In the genomic region with DNA sequence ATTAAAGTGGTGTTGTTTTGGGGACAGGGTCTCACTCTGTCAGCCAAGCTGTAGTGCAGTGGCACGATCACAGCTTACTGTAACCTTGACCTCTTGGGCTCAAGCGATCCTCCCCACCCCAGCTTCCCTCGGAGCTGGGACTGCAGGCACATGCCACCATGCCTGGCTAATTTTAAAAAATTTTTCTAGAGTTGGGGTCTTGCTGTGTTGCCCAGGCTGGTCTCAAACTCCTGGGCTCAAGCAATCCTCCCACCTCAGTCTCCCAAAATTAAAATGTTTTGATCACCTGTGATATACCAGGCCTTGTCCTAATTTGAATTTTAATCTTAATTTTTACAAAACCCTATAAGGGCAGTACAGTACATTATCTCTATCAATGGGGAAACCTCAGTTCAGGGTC, we compare ENCODE assay signal across 29 cellular contexts. TPM values are rescaled to one million over a fixed set of nuclear protein-coding genes. Genes with fewer than 3 reads are reported as not detected.
A peak's percentile ranks its signal among the peaks of the same experiment; 100 is the strongest.
DNase-seq lines count a peak whose midpoint lies in the region; ATAC-seq, FAIRE-seq and TF ChIP-seq lines count a peak whose summit lies in the region.
"Had no signal": no experiment of that assay in that cellular context is flagged by ENCODE, and none has a peak within 500 bp of the region (broad histone marks: within the 10 kb centered on the region; RNA-seq: fewer than 3 reads in every experiment).

No MANE protein-coding gene starts in this region.

- DNase-seq in HepG2 (ENCODE audit: low spot score) (no peak), right lobe of liver (no peak), WTC11 (ENCODE audit: low spot score) (no peak), GM10248 (ENCODE audit: extremely low spot score) (no peak), left lung (no peak), WERI-Rb-1 (no peak)
- DNase-seq in stimulated activated effector memory CD8-positive, alpha-beta T cell treated with anti-CD3 and anti-CD28 coated beads, Interleukin-12 subunit alpha, Interleukin-12 subunit beta, amount 100 ng/mL, for 72 hours (ENCODE audit: low spot score in 2 of 2): no peak
- DNase-seq: 8988T; ACHN; BE2C; C1 segment of cervical spinal cord; CD4-positive, alpha-beta memory T cell; CD8-positive, alpha-beta memory T cell; COR-L47; DMS 273 treated with DMSO at 0.1 percent for 48 hours; DMS153; DMS53; DMS79; DND-41; EL; GF-D8 had no signal

- TF ChIP-seq EP300 in HepG2 (IDR thresholded peaks at IDR 0.05; ENCODE audit: low read depth in 2 of 2, low read length in 2 of 2): no peak
- TF ChIP-seq EP300 in HepG2 (CRISPR knock-in tag; IDR thresholded peaks at IDR 0.05; ENCODE audit: borderline replicate concordance): no peak

- no peak for TF ChIP-seq CTCF in HepG2 (CRISPR knock-in tag; IDR thresholded peaks at IDR 0.05)
- TF ChIP-seq CTCF in right lobe of liver (IDR thresholded peaks at IDR 0.05): no peak
- TF ChIP-seq CTCF in WTC11 (IDR thresholded peaks at IDR 0.05): no peak
- no peak for TF ChIP-seq CTCF in GM10248 (IDR thresholded peaks at IDR 0.05; ENCODE audit: control extremely low read depth, extremely low read depth, low read depth, missing control alignments)
- no peak for TF ChIP-seq CTCF in left lung (IDR thresholded peaks at IDR 0.05)
- TF ChIP-seq CTCF in WERI-Rb-1 (IDR thresholded peaks at IDR 0.05; ENCODE audit: low read depth, low read length): no peak

- in situ Hi-C loops in HepG2 (cut with HindIII; ENCODE audit: extremely low pct_ligation_motif_present, low pct_unique_long_range_greater_than_20kb): loop anchor here (10.0 kb wide), 1 partner anchor 258 kb away; no protein-coding TSS in a partner anchor

- H3K9me3 ChIP-seq in HepG2 (ENCODE audit: low read length): no peaks in the 10 kb centered on the region
- no peaks in the 10 kb centered on the region for H3K9me3 ChIP-seq in right lobe of liver
- no peaks in the 10 kb centered on the region for H3K9me3 ChIP-seq in thymus (ENCODE audit: control insufficient read depth)
- H3K9me3 ChIP-seq in left lung: no peaks in the 10 kb centered on the region
- no peaks in the 10 kb centered on the region for H3K9me3 ChIP-seq in WERI-Rb-1 (ENCODE audit: severe bottlenecking)
- H3K9me3 ChIP-seq: BE2C, BLaER1 had no signal

- H3K27me3 Mint-ChIP-seq in WTC11 (ENCODE audit: low read depth): no peaks in the 10 kb centered on the region
- H3K27me3 Mint-ChIP-seq: CD4-positive, alpha-beta memory T cell; CD4-positive, CD25-positive, alpha-beta regulatory T cell; CD8-positive, alpha-beta memory T cell had no signal

- FAIRE-seq in HepG2 (lab: Jason Lieb, UNC): no peak
- FAIRE-seq: A204.1, G401.6, GM12878, GM12892 had no signal

- H3K4me1 ChIP-seq in HepG2 (ENCODE audit: insufficient read depth, low read length) (peaks cover 5% of the 10 kb centered on the region; the same call in 1 of the 2 replicates), right lobe of liver (peaks cover 0 to 16% (median 8%) of the 10 kb centered on the region in 4 donors), thymus (ENCODE audit: control insufficient read depth, insufficient read depth, low read length) (peaks cover 12% of the 10 kb centered on the region), left lung (no peaks in the 10 kb centered on the region)
- H3K4me1 ChIP-seq: BE2C, BLaER1 had no signal

- 0 out of 2 replicates have a peak, but pooled peaks cover under 1% of the 10 kb centered on the region for H3K9me3 Mint-ChIP-seq in WTC11
- no peaks in the 10 kb centered on the region for H3K9me3 Mint-ChIP-seq in stimulated activated effector memory CD8-positive, alpha-beta T cell treated with anti-CD3 and anti-CD28 coated beads, Interleukin-12 subunit alpha, Interleukin-12 subunit beta, amount 100 ng/mL, for 72 hours
- H3K9me3 Mint-ChIP-seq: CD14-positive monocyte; CD4-positive, alpha-beta memory T cell; CD8-positive, alpha-beta memory T cell had no signal

- no peaks in the 10 kb centered on the region for H4K20me1 ChIP-seq in HepG2 (ENCODE audit: insufficient read depth, low read length)
- H4K20me1 ChIP-seq: BLaER1 had no signal

- no peaks in the 10 kb centered on the region for H3K79me2 ChIP-seq in HepG2 (ENCODE audit: insufficient read depth, low read length)

- no TSS peak for BruUV-seq in HepG2 (replicated peaks; lab: Mats Ljungman, UMichigan)

- intact Hi-C loops in HepG2 (cut with micrococcal nuclease; ENCODE audit: unreplicated experiment): loop anchor here (10.0 kb wide), 2 partner anchors 168 to 198 kb away; a partner anchor contains a TSS
- intact Hi-C loops in right lobe of liver (cut with DNase I): loop anchor here (5.0 to 10.0 kb wide), 2 partner anchors 108 to 110 kb away; no protein-coding TSS in a partner anchor
- intact Hi-C loops in left lung (cut with DNase I): loop anchor here in 1 of 2 donors (5.0 kb wide), 1 partner anchor 110 kb away; no protein-coding TSS in a partner anchor

- no peak overlapping the region for H2AFZ ChIP-seq in HepG2 (ENCODE audit: low read length)

- POLR2A ChIA-PET in HepG2 (lab: Yijun Ruan, JAX) (interaction anchor here (1.5 kb wide), 1 partner anchor 27 kb away, joined by 3 read pairs; no protein-coding TSS in a partner anchor), WTC11 (lab: Charles Lee) (no interaction called here), GM10248 (lab: Yijun Ruan, JAX) (no interaction called here)

- H3K36me3 Mint-ChIP-seq in WTC11: peaks cover 4% of the 10 kb centered on the region
- H3K36me3 Mint-ChIP-seq in stimulated activated effector memory CD8-positive, alpha-beta T cell treated with anti-CD3 and anti-CD28 coated beads, Interleukin-12 subunit alpha, Interleukin-12 subunit beta, amount 100 ng/mL, for 72 hours: peaks cover 11% of the 10 kb centered on the region

- no peaks in the 10 kb centered on the region for H3K36me3 ChIP-seq in HepG2 (replicated peaks in 1 of 2; ENCODE audit: control insufficient read depth in 1 of 2, insufficient read depth in 2 of 2, low read length in 2 of 2)
- H3K36me3 ChIP-seq in right lobe of liver: peaks cover 0 to 9% (median 0%) of the 10 kb centered on the region in 4 donors
- no peaks in the 10 kb centered on the region for H3K36me3 ChIP-seq in thymus (ENCODE audit: control insufficient read depth, insufficient read depth)
- H3K36me3 ChIP-seq in left lung: no peaks in the 10 kb centered on the region
- H3K36me3 ChIP-seq in WERI-Rb-1: no peaks in the 10 kb centered on the region; the same call in 1 of the 2 replicates
- H3K36me3 ChIP-seq: BE2C had no signal

- H3K27ac ChIP-seq in HepG2 (ENCODE audit: extremely low read length, insufficient read depth, low read length) (no peak overlapping the region), right lobe of liver (no peak overlapping the region), thymus (ENCODE audit: low read depth) (peak overlapping the region; percentile 65), left lung (no peak overlapping the region), WERI-Rb-1 (no peak overlapping the region)
- H3K27ac ChIP-seq: BLaER1 had no signal

- H3K4me3 ChIP-seq in HepG2 (replicated peaks in 1 of 3; ENCODE audit: insufficient read depth in 1 of 3, low read depth in 2 of 3, low read length in 3 of 3): no peak overlapping the region
- no peak overlapping the region for H3K4me3 ChIP-seq in right lobe of liver
- H3K4me3 ChIP-seq in thymus (ENCODE audit: low read length): no peak overlapping the region
- no peak overlapping the region for H3K4me3 ChIP-seq in left lung
- H3K4me3 ChIP-seq in WERI-Rb-1 (ENCODE audit: low read depth, low read length): no peak overlapping the region
- H3K4me3 ChIP-seq: BLaER1, GM12878 had no signal

- no peak overlapping the region for H3K27ac Mint-ChIP-seq in WTC11
- peak overlapping the region; percentile 32 for H3K27ac Mint-ChIP-seq in stimulated activated effector memory CD8-positive, alpha-beta T cell treated with anti-CD3 and anti-CD28 coated beads, Interleukin-12 subunit alpha, Interleukin-12 subunit beta, amount 100 ng/mL, for 72 hours
- H3K27ac Mint-ChIP-seq: CD14-positive monocyte had no signal

- no peak overlapping the region for H3K4me2 ChIP-seq in HepG2 (ENCODE audit: low read depth, low read length)
- H3K4me2 ChIP-seq: BLaER1 had no signal

- TF ChIP-seq POLR2A in HepG2 (IDR thresholded peaks at IDR 0.05; ENCODE audit: insufficient read depth in 1 of 2, low read depth in 2 of 2, low read length in 2 of 2) (no peak), right lobe of liver (IDR thresholded peaks at IDR 0.05) (no peak)

- peaks cover 12% of the 10 kb centered on the region for H3K4me1 Mint-ChIP-seq in WTC11
- peaks cover 28% of the 10 kb centered on the region for H3K4me1 Mint-ChIP-seq in stimulated activated effector memory CD8-positive, alpha-beta T cell treated with anti-CD3 and anti-CD28 coated beads, Interleukin-12 subunit alpha, Interleukin-12 subunit beta, amount 100 ng/mL, for 72 hours
- H3K4me1 Mint-ChIP-seq: CD14-positive monocyte had no signal

- ATAC-seq in HepG2 (no peak), right lobe of liver (no peak), WTC11 (no peak), left lung (no peak)
- ATAC-seq in stimulated activated effector memory CD8-positive, alpha-beta T cell treated with anti-CD3 and anti-CD28 coated beads, Interleukin-12 subunit alpha, Interleukin-12 subunit beta, amount 100 ng/mL, for 72 hours: no peak
- ATAC-seq: GM12878 had no signal

- 61% methylated on average over 3 of the region's 3 CpGs for WGBS in HepG2 (ENCODE audit: low lambda C conversion rate)
- 42% methylated on average over 3 of the region's 3 CpGs for WGBS in right lobe of liver (ENCODE audit: insufficient coverage, low coverage, low lambda C conversion rate, missing lambda C conversion rate)
- WGBS in thymus: 97% methylated on average over 3 of the region's 3 CpGs

- no peak for TF ChIP-seq RAD21 in HepG2 (CRISPR knock-in tag; IDR thresholded peaks at IDR 0.05)

- H3K27me3 ChIP-seq in HepG2 (ENCODE audit: control insufficient read depth in 1 of 2, insufficient read depth in 2 of 2, low read length in 2 of 2) (no peaks in the 10 kb centered on the region), right lobe of liver (no peaks in the 10 kb centered on the region), thymus (ENCODE audit: control insufficient read depth, insufficient read depth) (no peaks in the 10 kb centered on the region), left lung (no peaks in the 10 kb centered on the region), WERI-Rb-1 (ENCODE audit: insufficient read depth, low read depth, severe bottlenecking) (no peaks in the 10 kb centered on the region)
- H3K27me3 ChIP-seq: BE2C, BLaER1 had no signal

- H3K4me3 Mint-ChIP-seq in WTC11: no peak overlapping the region
- H3K4me3 Mint-ChIP-seq in stimulated activated effector memory CD8-positive, alpha-beta T cell treated with anti-CD3 and anti-CD28 coated beads, Interleukin-12 subunit alpha, Interleukin-12 subunit beta, amount 100 ng/mL, for 72 hours: no peak overlapping the region
- H3K4me3 Mint-ChIP-seq: CD14-positive monocyte; CD4-positive, alpha-beta memory T cell; CD4-positive, CD25-positive, alpha-beta regulatory T cell; CD8-positive, alpha-beta memory T cell had no signal

- CTCF ChIA-PET in HepG2 (lab: Yijun Ruan, JAX; ENCODE audit: low intra/inter-chr PET ratio, low total read pairs) (interaction anchor here (1.1 to 1.4 kb wide), 2 partner anchors 109 to 112 kb away, joined by 3 to 7 read pairs; no protein-coding TSS in a partner anchor), WTC11 (lab: Charles Lee) (no interaction called here), GM10248 (lab: Yijun Ruan, JAX) (interaction anchor here (1.5 kb wide), 2 partner anchors 26 to 112 kb away, joined by 3 to 6 read pairs; a partner anchor contains a TSS)

- H3K9ac ChIP-seq in HepG2 (ENCODE audit: insufficient read depth, low read depth, low read length): no peak overlapping the region
- H3K9ac ChIP-seq: BLaER1 had no signal

RNA-seq across cellular contexts. Expression of a gene that starts 25.5 kb away (rescaled TPM):
- 31.5 and 50.9 TPM in 2 replicates for total RNA-seq in HepG2 (2016; rRNA removed; fragmentation: Illumina TruSeq; extraction: Trizol)
- 6.6 and 8.6 TPM in 2 replicates for total RNA-seq in HepG2 (2016; cell fraction: cytosol; rRNA removed; fragmentation: Illumina TruSeq; extraction: Trizol; ENCODE audit: low read depth)
- total RNA-seq in HepG2 (2016; cell fraction: insoluble cytoplasmic fraction; rRNA removed; fragmentation: Illumina TruSeq; extraction: Trizol): 33.5 and 52.4 TPM in 2 replicates
- total RNA-seq in HepG2 (2016; cell fraction: membrane; rRNA removed; fragmentation: Illumina TruSeq; extraction: Trizol): 15.3 and 16.7 TPM in 2 replicates
- total RNA-seq in HepG2 (2016; cell fraction: nucleus; rRNA removed; fragmentation: Illumina TruSeq; extraction: Trizol): 8.2 and 8.5 TPM in 2 replicates
- 37.5 and 45.1 TPM in 2 replicates for polyA plus RNA-seq in HepG2 (2011; rRNA removed)
- polyA plus RNA-seq in HepG2 (2011; cell fraction: cytosol; rRNA removed): 15.1 and 22.8 TPM in 2 replicates
- 6.6 and 7.0 TPM in 2 replicates for polyA plus RNA-seq in HepG2 (2011; cell fraction: nucleus; rRNA removed)
- 33.4 and 56.4 TPM in 2 replicates for polyA plus RNA-seq in HepG2 (2012)
- polyA plus RNA-seq in HepG2 (2016; cell fraction: cytosol; fragmentation: Illumina TruSeq; extraction: Trizol; ENCODE audit: low read depth): 13.4 and 16.5 TPM in 2 replicates
- 53.6 and 58.5 TPM in 2 replicates for polyA plus RNA-seq in HepG2 (2016; cell fraction: insoluble cytoplasmic fraction; fragmentation: Illumina TruSeq; extraction: Trizol; ENCODE audit: low read depth)
- 16.5 and 18.7 TPM in 2 replicates for polyA plus RNA-seq in HepG2 (2016; cell fraction: membrane; fragmentation: Illumina TruSeq; extraction: Trizol; ENCODE audit: low read depth)
- 21.0 and 21.1 TPM in 2 replicates for polyA plus RNA-seq in HepG2 (2016; cell fraction: nucleus; fragmentation: Illumina TruSeq; extraction: Trizol; ENCODE audit: insufficient read depth, low read depth)
- polyA minus RNA-seq in HepG2 (2011; rRNA and poly(A)+ RNA removed; ENCODE audit: low replicate concordance): 3.0 and 5.1 TPM in 2 replicates
- polyA minus RNA-seq in HepG2 (2011; cell fraction: cytosol; rRNA and poly(A)+ RNA removed): 6.4 and 9.3 TPM in 2 replicates
- 4.5 and 6.3 TPM in 2 replicates for polyA minus RNA-seq in HepG2 (2011; cell fraction: nucleus; rRNA and poly(A)+ RNA removed)
- total RNA-seq in right lobe of liver: 10 to 100 TPM; 14.0 to 53.6 (median 43.4) TPM
- 54.0 to 64.0 TPM (median 62.8 TPM) in 3 replicates for total RNA-seq in WTC11 (2021)
- 29.4 TPM for polyA plus RNA-seq in thymus
- total RNA-seq in left lung: 10 to 100 TPM; 23.6 to 24.4 TPM

RNA-seq across cellular contexts. Expression of a gene that starts 25.7 kb away (rescaled TPM):
- total RNA-seq in HepG2 (2016; rRNA removed; fragmentation: Illumina TruSeq; extraction: Trizol): 42.6 and 73.1 TPM in 2 replicates
- total RNA-seq in HepG2 (2016; cell fraction: cytosol; rRNA removed; fragmentation: Illumina TruSeq; extraction: Trizol; ENCODE audit: low read depth): 10.2 and 10.8 TPM in 2 replicates
- 42.3 and 70.9 TPM in 2 replicates for total RNA-seq in HepG2 (2016; cell fraction: insoluble cytoplasmic fraction; rRNA removed; fragmentation: Illumina TruSeq; extraction: Trizol)
- 31.3 and 32.0 TPM in 2 replicates for total RNA-seq in HepG2 (2016; cell fraction: membrane; rRNA removed; fragmentation: Illumina TruSeq; extraction: Trizol)
- 42.3 and 44.0 TPM in 2 replicates for total RNA-seq in HepG2 (2016; cell fraction: nucleus; rRNA removed; fragmentation: Illumina TruSeq; extraction: Trizol)
- polyA plus RNA-seq in HepG2 (2011; rRNA removed): 28.5 and 30.5 TPM in 2 replicates
- 15.3 and 20.6 TPM in 2 replicates for polyA plus RNA-seq in HepG2 (2011; cell fraction: cytosol; rRNA removed)
- 22.8 and 29.8 TPM in 2 replicates for polyA plus RNA-seq in HepG2 (2011; cell fraction: nucleus; rRNA removed)
- polyA plus RNA-seq in HepG2 (2012): 41.8 and 51.0 TPM in 2 replicates
- polyA plus RNA-seq in HepG2 (2016; cell fraction: cytosol; fragmentation: Illumina TruSeq; extraction: Trizol; ENCODE audit: low read depth): 10.0 and 11.4 TPM in 2 replicates
- polyA plus RNA-seq in HepG2 (2016; cell fraction: insoluble cytoplasmic fraction; fragmentation: Illumina TruSeq; extraction: Trizol; ENCODE audit: low read depth): 109 and 114 TPM in 2 replicates
- polyA plus RNA-seq in HepG2 (2016; cell fraction: membrane; fragmentation: Illumina TruSeq; extraction: Trizol; ENCODE audit: low read depth): 29.1 and 29.5 TPM in 2 replicates
- polyA plus RNA-seq in HepG2 (2016; cell fraction: nucleus; fragmentation: Illumina TruSeq; extraction: Trizol; ENCODE audit: insufficient read depth, low read depth): 64.6 and 67.4 TPM in 2 replicates
- 12.8 and 18.3 TPM in 2 replicates for polyA minus RNA-seq in HepG2 (2011; rRNA and poly(A)+ RNA removed; ENCODE audit: low replicate concordance)
- polyA minus RNA-seq in HepG2 (2011; cell fraction: cytosol; rRNA and poly(A)+ RNA removed): 12.9 and 13.3 TPM in 2 replicates
- polyA minus RNA-seq in HepG2 (2011; cell fraction: nucleus; rRNA and poly(A)+ RNA removed): 50.3 and 64.9 TPM in 2 replicates
- total RNA-seq in right lobe of liver: 10 to 100 TPM; 20.4 to 33.2 (median 24.0) TPM
- total RNA-seq in WTC11 (2021): 43.5 to 49.1 TPM (median 45.8 TPM) in 3 replicates
- 69.9 TPM for polyA plus RNA-seq in thymus
- 10 to 100 TPM; 33.9 to 49.0 TPM for total RNA-seq in left lung

RNA-seq across cellular contexts. Expression of a gene that starts 26.5 kb away (rescaled TPM):
- total RNA-seq in HepG2 (2016; rRNA removed; fragmentation: Illumina TruSeq; extraction: Trizol) (90.4 and 135 TPM in 2 replicates), right lobe of liver (10 to 100 TPM; 31.1 to 58.3 (median 48.7) TPM), WTC11 (2021) (74.3 to 86.4 TPM (median 75.9 TPM) in 3 replicates), left lung (100 to 1,000 TPM; 132 to 144 TPM)
- 24.8 and 26.7 TPM in 2 replicates for total RNA-seq in HepG2 (2016; cell fraction: cytosol; rRNA removed; fragmentation: Illumina TruSeq; extraction: Trizol; ENCODE audit: low read depth)
- total RNA-seq in HepG2 (2016; cell fraction: insoluble cytoplasmic fraction; rRNA removed; fragmentation: Illumina TruSeq; extraction: Trizol): 89.3 and 123 TPM in 2 replicates
- total RNA-seq in HepG2 (2016; cell fraction: membrane; rRNA removed; fragmentation: Illumina TruSeq; extraction: Trizol): 130 and 133 TPM in 2 replicates
- 66.3 and 75.0 TPM in 2 replicates for total RNA-seq in HepG2 (2016; cell fraction: nucleus; rRNA removed; fragmentation: Illumina TruSeq; extraction: Trizol)
- polyA plus RNA-seq in HepG2 (2011; rRNA removed) (54.8 and 55.6 TPM in 2 replicates), thymus (178 TPM)
- 18.8 and 39.1 TPM in 2 replicates for polyA plus RNA-seq in HepG2 (2011; cell fraction: cytosol; rRNA removed)
- 24.8 and 28.1 TPM in 2 replicates for polyA plus RNA-seq in HepG2 (2011; cell fraction: nucleus; rRNA removed)
- polyA plus RNA-seq in HepG2 (2012): 49.0 and 57.3 TPM in 2 replicates
- polyA plus RNA-seq in HepG2 (2016; cell fraction: cytosol; fragmentation: Illumina TruSeq; extraction: Trizol; ENCODE audit: low read depth): 13.5 and 14.0 TPM in 2 replicates
- polyA plus RNA-seq in HepG2 (2016; cell fraction: insoluble cytoplasmic fraction; fragmentation: Illumina TruSeq; extraction: Trizol; ENCODE audit: low read depth): 91.3 and 99.8 TPM in 2 replicates
- polyA plus RNA-seq in HepG2 (2016; cell fraction: membrane; fragmentation: Illumina TruSeq; extraction: Trizol; ENCODE audit: low read depth): 58.3 and 65.2 TPM in 2 replicates
- polyA plus RNA-seq in HepG2 (2016; cell fraction: nucleus; fragmentation: Illumina TruSeq; extraction: Trizol; ENCODE audit: insufficient read depth, low read depth): 80.5 and 88.9 TPM in 2 replicates
- 48.0 and 61.4 TPM in 2 replicates for polyA minus RNA-seq in HepG2 (2011; rRNA and poly(A)+ RNA removed; ENCODE audit: low replicate concordance)
- 47.3 and 69.6 TPM in 2 replicates for polyA minus RNA-seq in HepG2 (2011; cell fraction: cytosol; rRNA and poly(A)+ RNA removed)
- 76.8 and 83.0 TPM in 2 replicates for polyA minus RNA-seq in HepG2 (2011; cell fraction: nucleus; rRNA and poly(A)+ RNA removed)

RNA-seq across cellular contexts. Expression of a gene that starts 46.4 kb away (rescaled TPM):
- total RNA-seq in HepG2 (2016; rRNA removed; fragmentation: Illumina TruSeq; extraction: Trizol) (not detected in 2 replicates), right lobe of liver (under 1 TPM in 1 of 6 experiments, not detected in 5; 0.02 TPM), WTC11 (2021) (0.41 to 0.81 TPM (median 0.50 TPM) in 3 replicates), left lung (1 to 10 TPM in 1 of 2 donors, under 1 TPM in 1; 0.96 to 1.5 TPM)
- total RNA-seq in HepG2 (2016; cell fraction: cytosol; rRNA removed; fragmentation: Illumina TruSeq; extraction: Trizol; ENCODE audit: low read depth): not detected in 2 replicates
- 0.02 TPM in 1 of 2 replicates, not detected in the other for total RNA-seq in HepG2 (2016; cell fraction: insoluble cytoplasmic fraction; rRNA removed; fragmentation: Illumina TruSeq; extraction: Trizol)
- total RNA-seq in HepG2 (2016; cell fraction: membrane; rRNA removed; fragmentation: Illumina TruSeq; extraction: Trizol): 0.03 TPM in 1 of 2 replicates, not detected in the other
- total RNA-seq in HepG2 (2016; cell fraction: nucleus; rRNA removed; fragmentation: Illumina TruSeq; extraction: Trizol): not detected in 2 replicates
- polyA plus RNA-seq in HepG2 (2011; rRNA removed) (0.01 TPM in 1 of 2 replicates, not detected in the other), thymus (0.23 TPM)
- 0.01 TPM in 2 replicates for polyA plus RNA-seq in HepG2 (2011; cell fraction: cytosol; rRNA removed)
- polyA plus RNA-seq in HepG2 (2011; cell fraction: nucleus; rRNA removed): 0.03 TPM in 2 replicates
- polyA plus RNA-seq in HepG2 (2012): 0.04 TPM in 1 of 2 replicates, not detected in the other
- not detected in 2 replicates for polyA plus RNA-seq in HepG2 (2016; cell fraction: cytosol; fragmentation: Illumina TruSeq; extraction: Trizol; ENCODE audit: low read depth)
- not detected in 2 replicates for polyA plus RNA-seq in HepG2 (2016; cell fraction: insoluble cytoplasmic fraction; fragmentation: Illumina TruSeq; extraction: Trizol; ENCODE audit: low read depth)
- polyA plus RNA-seq in HepG2 (2016; cell fraction: membrane; fragmentation: Illumina TruSeq; extraction: Trizol; ENCODE audit: low read depth): not detected in 2 replicates
- not detected in 2 replicates for polyA plus RNA-seq in HepG2 (2016; cell fraction: nucleus; fragmentation: Illumina TruSeq; extraction: Trizol; ENCODE audit: insufficient read depth, low read depth)
- polyA minus RNA-seq in HepG2 (2011; rRNA and poly(A)+ RNA removed; ENCODE audit: low replicate concordance): 0.12 and 7.9 TPM in 2 replicates
- not detected in 2 replicates for polyA minus RNA-seq in HepG2 (2011; cell fraction: cytosol; rRNA and poly(A)+ RNA removed)
- polyA minus RNA-seq in HepG2 (2011; cell fraction: nucleus; rRNA and poly(A)+ RNA removed): 0.13 TPM in 1 of 2 replicates, not detected in the other
- total RNA-seq: CD4-positive, CD25-positive, alpha-beta regulatory T cell had no signal
- polyA plus RNA-seq: CD14-positive monocyte; CD8-positive, alpha-beta memory T cell had no signal
